Comparison of ENCODE assay signal across 15 cellular contexts in genomic region chr2:73947412-73948018, GRCh38. TPM values are rescaled to one million over a fixed set of nuclear protein-coding genes. Genes with fewer than 3 reads are reported as not detected.
"Had no signal": no experiment of that assay in that cellular context is flagged by ENCODE, and none has a peak within 500 bp of the region (broad histone marks: within the 10 kb centered on the region; RNA-seq: fewer than 3 reads in every experiment).

No MANE protein-coding gene starts in this region.

- ATAC-seq: left lobe of liver had no signal

- H3K4me3 ChIP-seq: cardiac muscle cell, lung had no signal

- DNase-seq: activated CD4-positive, alpha-beta T cell treated with anti-CD3 and anti-CD28 coated beads, Interleukin-2, amount 50 U/mL, for 4 hours; activated CD4-positive, CD25-positive, alpha-beta regulatory T cell treated with anti-CD3 and anti-CD28 coated beads, Interleukin-2, amount 50 U/mL, for 72 hours; activated naive CD4-positive, alpha-beta T cell; activated naive CD8-positive, alpha-beta T cell treated with anti-CD3 and anti-CD28 coated beads for 36 hours; amniotic stem cell; erythroblast; foreskin melanocyte; stimulated activated naive CD4-positive, alpha-beta T cell; T-helper 9 cell had no signal

- H3K27me3 Mint-ChIP-seq: activated naive CD8-positive, alpha-beta T cell treated with anti-CD3 and anti-CD28 coated beads for 36 hours had no signal

- FAIRE-seq: colon, endometrium, keratinocyte had no signal

- H3K9me3 Mint-ChIP-seq: activated naive CD8-positive, alpha-beta T cell treated with anti-CD3 and anti-CD28 coated beads for 36 hours had no signal

- H3K27ac ChIP-seq: cardiac muscle cell had no signal

- H3K27me3 ChIP-seq: cardiac muscle cell had no signal

RNA-seq across cellular contexts. Expression of gene ACTG2, which starts 54.7 kb away (rescaled TPM):
- polyA plus RNA-seq: keratinocyte had no signal
